ENCODE assay signal across 16 cellular contexts in genomic region chr2:99420751-99421299, GRCh38.
DNase-seq lines count a peak whose midpoint lies in the region; ATAC-seq, FAIRE-seq and TF ChIP-seq lines count a peak whose summit lies in the region.
"Had no signal": no experiment of that assay in that cellular context is flagged by ENCODE, and none has a peak within 500 bp of the region (broad histone marks: within the 10 kb centered on the region; RNA-seq: fewer than 3 reads in every experiment).

No MANE protein-coding gene starts in this region.

- 83 to 87% (median 84%) methylated on average over 5 of the region's 5 CpGs for WGBS in small intestine, 3 donors

- peaks cover 0 to 98% of the 10 kb centered on the region in 2 donors for H3K36me3 ChIP-seq in left lung
- H3K36me3 ChIP-seq in small intestine (ENCODE audit: control insufficient read depth in 2 of 2, insufficient read depth in 2 of 2, low read length in 2 of 2): peaks cover 20 to 23% of the 10 kb centered on the region in 2 donors

- H3K9me3 Mint-ChIP-seq in HFFc6: no peaks in the 10 kb centered on the region
- H3K9me3 Mint-ChIP-seq: brain, IgD-negative memory B cell had no signal

- intact Hi-C loops in left lung (cut with DNase I): no loop called here

- TF ChIP-seq CTCF in HFFc6 (IDR thresholded peaks at IDR 0.05) (no peak), left lung (IDR thresholded peaks at IDR 0.05) (no peak)

- no peak overlapping the region for H3K27ac ChIP-seq in left lung
- no peak overlapping the region for H3K27ac ChIP-seq in small intestine (ENCODE audit: low read depth in 1 of 2, low read length in 1 of 2)
- H3K27ac ChIP-seq: epithelial cell of prostate, VCaP had no signal

- no peak for FAIRE-seq in small intestine (lab: Jason Lieb, UNC)

- H3K27ac Mint-ChIP-seq in HFFc6: peak overlapping the region; percentile 72
- H3K27ac Mint-ChIP-seq: B cell had no signal

- H3K36me3 Mint-ChIP-seq in HFFc6 (ENCODE audit: low read depth): peaks cover 39% of the 10 kb centered on the region

- H3K9me3 ChIP-seq in left lung (no peaks in the 10 kb centered on the region), small intestine (ENCODE audit: control insufficient read depth, low read depth) (no peaks in the 10 kb centered on the region)

- H3K4me3 Mint-ChIP-seq in HFFc6: peak overlapping the region; percentile 12; the same call in 1 of the 2 replicates
- H3K4me3 Mint-ChIP-seq: B cell, brain, IgD-negative memory B cell had no signal

- peaks cover 3% of the 10 kb centered on the region; the same call in 1 of the 2 replicates for H3K27me3 Mint-ChIP-seq in HFFc6 (ENCODE audit: insufficient read depth)
- H3K27me3 Mint-ChIP-seq: B cell, brain, IgD-negative memory B cell had no signal

- H3K27me3 ChIP-seq in left lung (no peaks in the 10 kb centered on the region), small intestine (ENCODE audit: control insufficient read depth in 2 of 2, insufficient read depth in 2 of 2, low read length in 2 of 2) (no peaks in the 10 kb centered on the region)

- H3K4me3 ChIP-seq in left lung: no peak overlapping the region
- no peak overlapping the region for H3K4me3 ChIP-seq in small intestine (ENCODE audit: low read depth in 1 of 2, low read length in 2 of 2)

- peak; percentile 21 for DNase-seq in A172 (ENCODE audit: low spot score)
- peak; percentile 29 for DNase-seq in HFFc6
- DNase-seq in dermis blood vessel endothelial cell: peak; percentile 54
- DNase-seq in left lung: no peak
- no peak for DNase-seq in putamen (ENCODE audit: low spot score)
- DNase-seq in activated T-cell treated with anti-CD3 and anti-CD28 coated beads for 4 hours: no peak
- DNase-seq in small intestine: no peak
- DNase-seq: NCI-H146, NCI-H774, SHP77 had no signal

- H3K4me1 Mint-ChIP-seq in HFFc6 (ENCODE audit: low read depth): peaks cover 37% of the 10 kb centered on the region
- H3K4me1 Mint-ChIP-seq: B cell, brain, IgD-negative memory B cell had no signal

- H3K4me1 ChIP-seq in left lung (peaks cover 0 to 3% of the 10 kb centered on the region in 2 donors), small intestine (ENCODE audit: control insufficient read depth in 2 of 2, insufficient read depth in 1 of 2, low read depth in 1 of 2, low read length in 1 of 2) (no peaks in the 10 kb centered on the region)

- ATAC-seq in left lung (peak; percentile 43), GM19328 (IDR thresholded peaks at IDR 0.05; ENCODE audit: unreplicated experiment) (no peak)

Comparison
In these comparisons a context has a peak if more than half of its experiments do, and no peak if none do; other contexts are left out.
1. DNase-seq: peak in A172 (single experiment), HFFc6 (single experiment) and dermis blood vessel endothelial cell (single experiment); none in left lung (0 of 2), putamen (single experiment), activated T-cell treated with anti-CD3 and anti-CD28 coated beads for 4 hours (single experiment) and small intestine (single experiment).